Comparison of ENCODE assay signal across 20 cellular contexts in genomic region chr16:717651-718245, GRCh38. TPM values are rescaled to one million over a fixed set of nuclear protein-coding genes. Genes with fewer than 3 reads are reported as not detected.
DNase-seq lines count a peak whose midpoint lies in the region; ATAC-seq, FAIRE-seq and TF ChIP-seq lines count a peak whose summit lies in the region.
"Had no signal": no experiment of that assay in that cellular context is flagged by ENCODE, and none has a peak within 500 bp of the region (broad histone marks: within the 10 kb centered on the region; RNA-seq: fewer than 3 reads in every experiment).

No MANE protein-coding gene starts in this region.

- H3K27ac ChIP-seq in 22Rv1: peak overlapping the region; percentile 98
- H3K27ac ChIP-seq in K562 (ENCODE audit: extremely low read depth, low read depth, low read length): no peak overlapping the region
- H3K27ac ChIP-seq in lower lobe of right lung: no peak overlapping the region
- H3K27ac ChIP-seq: SK-N-MC had no signal

- H3K9me3 ChIP-seq in K562 (replicated peaks; ENCODE audit: control insufficient read depth, insufficient read depth, low read depth, low read length) (no peaks in the 10 kb centered on the region), lower lobe of right lung (no peaks in the 10 kb centered on the region)
- H3K9me3 ChIP-seq: BE2C had no signal

- H3K4me3 ChIP-seq in K562: no peak overlapping the region
- H3K4me3 ChIP-seq in lower lobe of right lung: no peak overlapping the region
- H3K4me3 ChIP-seq: GM12878, SK-N-MC had no signal

- TF ChIP-seq RAD21 in K562 (CRISPR knock-in tag; conservative IDR thresholded peaks at IDR 0.05 in 1 of 2, IDR thresholded peaks at IDR 0.05 in 1 of 2): no peak

- H3K9me3 Mint-ChIP-seq in neural crest cell: no peaks in the 10 kb centered on the region
- H3K9me3 Mint-ChIP-seq in activated CD4-positive, alpha-beta memory T cell treated with anti-CD3 and anti-CD28 coated beads, Interleukin-2, amount 10 ng/mL, durations not matched to agents 7 days and 5 days: no peaks in the 10 kb centered on the region

- in situ Hi-C loops in K562 (cut with MboI): loop anchor here (10.0 kb wide), 1 partner anchor 337 kb away; no protein-coding TSS in a partner anchor

- peaks cover 15% of the 10 kb centered on the region for H3K27me3 Mint-ChIP-seq in neural crest cell (ENCODE audit: low read depth)
- H3K27me3 Mint-ChIP-seq in activated CD4-positive, alpha-beta memory T cell treated with anti-CD3 and anti-CD28 coated beads, Interleukin-2, amount 10 ng/mL, durations not matched to agents 7 days and 5 days: peaks cover 14% of the 10 kb centered on the region

- ATAC-seq in K562 (no peak), lower lobe of right lung (no peak), GM18907 (IDR thresholded peaks at IDR 0.05; ENCODE audit: unreplicated experiment) (no peak)
- ATAC-seq: GM12878 had no signal

- WGBS in K562 (ENCODE audit: insufficient coverage, low coverage, missing lambda C conversion rate): 85% methylated on average over 19 of the region's 29 CpGs

- TF ChIP-seq CTCF in 22Rv1 (IDR thresholded peaks at IDR 0.05) (no peak), K562 (IDR thresholded peaks at IDR 0.05 in 2 of 3, conservative IDR thresholded peaks at IDR 0.05 in 1 of 3; ENCODE audit: insufficient read depth in 2 of 3, low read depth in 1 of 3, low read length in 3 of 3) (no peak), neural crest cell (conservative IDR thresholded peaks at IDR 0.05) (no peak), lower lobe of right lung (IDR thresholded peaks at IDR 0.05) (no peak)

- peak overlapping the region; percentile 80 for H3K4me3 Mint-ChIP-seq in neural crest cell
- H3K4me3 Mint-ChIP-seq in activated CD4-positive, alpha-beta memory T cell treated with anti-CD3 and anti-CD28 coated beads, Interleukin-2, amount 10 ng/mL, durations not matched to agents 7 days and 5 days: no peak overlapping the region

- peaks cover 29% of the 10 kb centered on the region for H3K4me1 Mint-ChIP-seq in neural crest cell
- H3K4me1 Mint-ChIP-seq in activated CD4-positive, alpha-beta memory T cell treated with anti-CD3 and anti-CD28 coated beads, Interleukin-2, amount 10 ng/mL, durations not matched to agents 7 days and 5 days: peaks cover 18% of the 10 kb centered on the region

- intact Hi-C loops in K562 (cut with micrococcal nuclease) (no loop called here), lower lobe of right lung (cut with DNase I) (no loop called here)

- no TSS peak for BruUV-seq in K562 (replicated peaks; lab: Mats Ljungman, UMichigan)

- H4K20me1 ChIP-seq in K562 (replicated peaks; ENCODE audit: control insufficient read depth, insufficient read depth, low read length): no peaks in the 10 kb centered on the region; the same call in 1 of the 2 replicates

- no peak for FAIRE-seq in K562 (lab: Jason Lieb, UNC)
- FAIRE-seq: A204.1, GM12878, RCC 7860 had no signal

- CTCF ChIA-PET in K562 (lab: Yijun Ruan, JAX; ENCODE audit: low intra/inter-chr PET ratio): no interaction called here
- CTCF ChIA-PET in activated CD4-positive, alpha-beta memory T cell treated with anti-CD3 and anti-CD28 coated beads, Interleukin-2, amount 10 ng/mL, durations not matched to agents 7 days and 5 days (lab: Charles Lee): interaction anchor here (1.3 kb wide), 1 partner anchor 16 kb away, joined by 3 read pairs; no protein-coding TSS in a partner anchor

- H3K4me1 ChIP-seq in K562 (replicated peaks in 1 of 2; ENCODE audit: control insufficient read depth in 2 of 2, insufficient read depth in 2 of 2, low read length in 2 of 2) (peaks cover 17 to 92% of the 10 kb centered on the region in 2 experiments; a peak in 4 of 5 replicates), lower lobe of right lung (peaks cover 40% of the 10 kb centered on the region)

- peaks cover 21% of the 10 kb centered on the region; the same call in 2 of the 3 replicates for H3K36me3 ChIP-seq in K562 (ENCODE audit: control insufficient read depth, insufficient read depth, low read length)
- peaks cover 3% of the 10 kb centered on the region for H3K36me3 ChIP-seq in lower lobe of right lung

- no peak for TF ChIP-seq EP300 in K562 (IDR thresholded peaks at IDR 0.05; ENCODE audit: low read length)

- no peak overlapping the region for H3K4me2 ChIP-seq in K562 (ENCODE audit: insufficient read depth, low read length)

- H3K27me3 ChIP-seq in K562 (ENCODE audit: control insufficient read depth in 2 of 2, insufficient read depth in 2 of 2, low read length in 2 of 2) (no peaks in the 10 kb centered on the region), lower lobe of right lung (ENCODE audit: low read depth) (peaks cover 5% of the 10 kb centered on the region)
- H3K27me3 ChIP-seq: BE2C had no signal

- H3K9me1 ChIP-seq in K562 (ENCODE audit: control insufficient read depth, insufficient read depth, low read length): peaks cover 3% of the 10 kb centered on the region

- DNase-seq in NCI-H2171 (lab: John Stamatoyannopoulos, UW) (peak; percentile 69), K562 (ENCODE audit: extremely low read depth in 1 of 4, low spot score in 3 of 4) (no peak), neural crest cell (ENCODE audit: low read depth, low spot score) (no peak), lower lobe of right lung (no peak), SHP77 (lab: John Stamatoyannopoulos, UW) (no peak)
- DNase-seq in activated CD4-positive, alpha-beta memory T cell treated with anti-CD3 and anti-CD28 coated beads, Interleukin-2, amount 10 ng/mL, durations not matched to agents 7 days and 5 days: no peak
- DNase-seq: BE2C; CD4-positive, alpha-beta memory T cell; DMS53; EL; KG1; NCI-H1417 treated with DMSO at 0.1 percent for 48 hours; NCI-H2029; Right ventricle myocardium superior had no signal

- H3K36me3 Mint-ChIP-seq in neural crest cell (ENCODE audit: low read depth): no peaks in the 10 kb centered on the region
- H3K36me3 Mint-ChIP-seq in activated CD4-positive, alpha-beta memory T cell treated with anti-CD3 and anti-CD28 coated beads, Interleukin-2, amount 10 ng/mL, durations not matched to agents 7 days and 5 days (ENCODE audit: low read depth): no peaks in the 10 kb centered on the region
- H3K36me3 Mint-ChIP-seq: CD4-positive, alpha-beta memory T cell had no signal

- peak overlapping the region in 1 of 2 experiments; percentile 40; a peak in 2 of 4 replicates for H3K9ac ChIP-seq in K562 (ENCODE audit: insufficient read depth in 1 of 2, low read depth in 2 of 2, low read length in 2 of 2)

- peaks cover 47% of the 10 kb centered on the region for H3K79me2 ChIP-seq in K562 (ENCODE audit: control insufficient read depth, insufficient read depth, low read length)

- peak overlapping the region; percentile 86 for H3K27ac Mint-ChIP-seq in neural crest cell (ENCODE audit: unreplicated experiment)
- H3K27ac Mint-ChIP-seq in activated CD4-positive, alpha-beta memory T cell treated with anti-CD3 and anti-CD28 coated beads, Interleukin-2, amount 10 ng/mL, durations not matched to agents 7 days and 5 days: no peak overlapping the region
- H3K27ac Mint-ChIP-seq: CD4-positive, alpha-beta memory T cell had no signal

- POLR2A ChIA-PET in K562 (lab: Yijun Ruan, JAX): interaction anchor here (0.9 to 1.0 kb wide), 2 partner anchors 22 to 27 kb away, joined by 3 to 4 read pairs; partner anchors contain the start of gene WDR24
- POLR2A ChIA-PET in activated CD4-positive, alpha-beta memory T cell treated with anti-CD3 and anti-CD28 coated beads, Interleukin-2, amount 10 ng/mL, durations not matched to agents 7 days and 5 days (lab: Charles Lee): no interaction called here

- TF ChIP-seq POLR2A in K562 (conservative IDR thresholded peaks at IDR 0.05): no peak

- H2AFZ ChIP-seq in K562 (ENCODE audit: low read depth, low read length): no peak overlapping the region

RNA-seq across cellular contexts. Expression of gene METRN, which starts 2.8 kb away (rescaled TPM):
- 7.3 and 31.7 TPM in 2 replicates for total RNA-seq in K562 (2011; cell fraction: chromatin; rRNA removed; ENCODE audit: low replicate concordance)
- 28.0 and 30.0 TPM in 2 replicates for total RNA-seq in K562 (2011; cell fraction: nucleolus; rRNA removed)
- total RNA-seq in K562 (2011; cell fraction: nucleoplasm; rRNA removed): 19.2 and 20.2 TPM in 2 replicates
- total RNA-seq in K562 (2014; rRNA removed) (89.8 and 111 TPM in 2 replicates), K562 (2014; rRNA removed; fragmentation: Illumina TruSeq; extraction: Trizol) (1.0 and 2.0 TPM in 2 replicates), K562 (2015; rRNA removed; fragmentation: Illumina TruSeq; extraction: Trizol) (17.7 and 23.9 TPM in 2 replicates), K562 (2021) (73.5 and 79.2 TPM in 2 replicates), neural crest cell (210 and 224 TPM in 2 replicates), lower lobe of right lung (35.9 TPM)
- polyA plus RNA-seq in K562 (2011; rRNA removed) (15.4 and 33.4 TPM in 2 replicates), K562 (2014; fragmentation: Illumina TruSeq; extraction: Trizol) (3.0 and 8.7 TPM in 2 replicates), K562 (2014; fragmentation: Nextera tagmentation; extraction: Ambion mirVana) (1 to 10 TPM in 1 of 2 experiments, under 1 TPM in 1; 0.20 to 1.2 TPM), K562 (2014; rRNA removed) (73.3 and 90.1 TPM in 2 replicates)
- 34.9 and 189 TPM in 2 replicates for polyA plus RNA-seq in K562 (2011; cell fraction: cytosol; rRNA removed)
- polyA plus RNA-seq in K562 (2011; cell fraction: nucleus; rRNA removed): 44.8 and 72.6 TPM in 2 replicates
- 21.7 and 27.0 TPM in 2 replicates for polyA plus RNA-seq in K562 (2012)
- polyA minus RNA-seq in K562 (2011; rRNA and poly(A)+ RNA removed): 1.9 and 2.5 TPM in 2 replicates
- polyA minus RNA-seq in K562 (2011; cell fraction: cytosol; rRNA and poly(A)+ RNA removed): 13.1 and 17.0 TPM in 2 replicates
- 14.6 and 14.7 TPM in 2 replicates for polyA minus RNA-seq in K562 (2011; cell fraction: nucleus; rRNA and poly(A)+ RNA removed)
- 1 to 10 TPM; 4.4 to 6.2 TPM for total RNA-seq in activated CD4-positive, alpha-beta memory T cell treated with anti-CD3 and anti-CD28 coated beads, Interleukin-2, amount 10 ng/mL, durations not matched to agents 7 days and 5 days

RNA-seq across cellular contexts. Expression of gene ANTKMT, which starts 3.2 kb away (rescaled TPM):
- 7.6 and 54.6 TPM in 2 replicates for total RNA-seq in K562 (2011; cell fraction: chromatin; rRNA removed; ENCODE audit: low replicate concordance)
- 105 and 120 TPM in 2 replicates for total RNA-seq in K562 (2011; cell fraction: nucleolus; rRNA removed)
- 30.9 and 33.4 TPM in 2 replicates for total RNA-seq in K562 (2011; cell fraction: nucleoplasm; rRNA removed)
- 170 and 221 TPM in 2 replicates for total RNA-seq in K562 (2014; rRNA removed)
- 2.3 and 4.3 TPM in 2 replicates for total RNA-seq in K562 (2014; rRNA removed; fragmentation: Illumina TruSeq; extraction: Trizol)
- 39.9 and 47.1 TPM in 2 replicates for total RNA-seq in K562 (2015; rRNA removed; fragmentation: Illumina TruSeq; extraction: Trizol)
- 217 and 240 TPM in 2 replicates for total RNA-seq in K562 (2021)
- 19.1 and 26.3 TPM in 2 replicates for polyA plus RNA-seq in K562 (2011; rRNA removed)
- polyA plus RNA-seq in K562 (2011; cell fraction: cytosol; rRNA removed): 53.5 and 239 TPM in 2 replicates
- polyA plus RNA-seq in K562 (2011; cell fraction: nucleus; rRNA removed): 99.3 and 186 TPM in 2 replicates
- polyA plus RNA-seq in K562 (2012): 31.0 and 45.4 TPM in 2 replicates
- 2.8 and 9.0 TPM in 2 replicates for polyA plus RNA-seq in K562 (2014; fragmentation: Illumina TruSeq; extraction: Trizol)
- polyA plus RNA-seq in K562 (2014; fragmentation: Nextera tagmentation; extraction: Ambion mirVana): 1 to 10 TPM in 1 of 2 experiments, under 1 TPM in 1; 0.58 to 2.1 TPM
- 158 and 161 TPM in 2 replicates for polyA plus RNA-seq in K562 (2014; rRNA removed)
- polyA minus RNA-seq in K562 (2011; rRNA and poly(A)+ RNA removed): 0.42 and 0.48 TPM in 2 replicates
- polyA minus RNA-seq in K562 (2011; cell fraction: cytosol; rRNA and poly(A)+ RNA removed): 17.5 and 22.8 TPM in 2 replicates
- polyA minus RNA-seq in K562 (2011; cell fraction: nucleus; rRNA and poly(A)+ RNA removed): 37.1 and 45.1 TPM in 2 replicates
- total RNA-seq in neural crest cell: 51.1 and 52.7 TPM in 2 replicates
- 36.5 TPM for total RNA-seq in lower lobe of right lung
- 1 to 10 TPM; 8.4 to 9.3 TPM for total RNA-seq in activated CD4-positive, alpha-beta memory T cell treated with anti-CD3 and anti-CD28 coated beads, Interleukin-2, amount 10 ng/mL, durations not matched to agents 7 days and 5 days

RNA-seq across cellular contexts. Expression of gene CCDC78, which starts 8.5 kb away (rescaled TPM):
- total RNA-seq in K562 (2011; cell fraction: chromatin; rRNA removed; ENCODE audit: low replicate concordance): 12.8 and 51.1 TPM in 2 replicates
- 36.0 and 37.1 TPM in 2 replicates for total RNA-seq in K562 (2011; cell fraction: nucleolus; rRNA removed)
- 14.0 and 15.0 TPM in 2 replicates for total RNA-seq in K562 (2011; cell fraction: nucleoplasm; rRNA removed)
- total RNA-seq in K562 (2014; rRNA removed) (5.7 and 10.6 TPM in 2 replicates), K562 (2014; rRNA removed; fragmentation: Illumina TruSeq; extraction: Trizol) (0.57 and 0.76 TPM in 2 replicates), K562 (2015; rRNA removed; fragmentation: Illumina TruSeq; extraction: Trizol) (2.9 and 3.1 TPM in 2 replicates), K562 (2021) (13.4 and 14.4 TPM in 2 replicates), neural crest cell (7.0 and 7.2 TPM in 2 replicates), lower lobe of right lung (26.1 TPM)
- polyA plus RNA-seq in K562 (2011; rRNA removed) (3.0 and 5.9 TPM in 2 replicates), K562 (2014; fragmentation: Illumina TruSeq; extraction: Trizol) (2.6 and 2.8 TPM in 2 replicates), K562 (2014; fragmentation: Nextera tagmentation; extraction: Ambion mirVana) (under 1 TPM; 0.24 to 0.29 TPM), K562 (2014; rRNA removed) (17.7 and 20.6 TPM in 2 replicates)
- 2.5 and 5.1 TPM in 2 replicates for polyA plus RNA-seq in K562 (2011; cell fraction: cytosol; rRNA removed)
- polyA plus RNA-seq in K562 (2011; cell fraction: nucleus; rRNA removed): 66.9 and 107 TPM in 2 replicates
- polyA plus RNA-seq in K562 (2012): 6.2 and 9.5 TPM in 2 replicates
- 0.39 TPM in 2 replicates for polyA minus RNA-seq in K562 (2011; rRNA and poly(A)+ RNA removed)
- polyA minus RNA-seq in K562 (2011; cell fraction: cytosol; rRNA and poly(A)+ RNA removed): not detected in 2 replicates
- 8.8 and 8.9 TPM in 2 replicates for polyA minus RNA-seq in K562 (2011; cell fraction: nucleus; rRNA and poly(A)+ RNA removed)
- total RNA-seq in activated CD4-positive, alpha-beta memory T cell treated with anti-CD3 and anti-CD28 coated beads, Interleukin-2, amount 10 ng/mL, durations not matched to agents 7 days and 5 days: 1 to 10 TPM; 1.9 to 2.3 TPM
- polyA plus RNA-seq: CD4-positive, alpha-beta memory T cell had no signal

RNA-seq across cellular contexts. Expression of gene HAGHL, which starts 9.2 kb away (rescaled TPM):
- total RNA-seq in K562 (2011; cell fraction: chromatin; rRNA removed; ENCODE audit: low replicate concordance): 38.5 and 167 TPM in 2 replicates
- total RNA-seq in K562 (2011; cell fraction: nucleolus; rRNA removed): 219 TPM in 2 replicates
- 62.9 and 89.5 TPM in 2 replicates for total RNA-seq in K562 (2011; cell fraction: nucleoplasm; rRNA removed)
- total RNA-seq in K562 (2014; rRNA removed) (58.2 and 59.0 TPM in 2 replicates), K562 (2014; rRNA removed; fragmentation: Illumina TruSeq; extraction: Trizol) (3.2 and 8.2 TPM in 2 replicates), K562 (2015; rRNA removed; fragmentation: Illumina TruSeq; extraction: Trizol) (20.7 and 22.1 TPM in 2 replicates), K562 (2021) (71.7 and 83.2 TPM in 2 replicates), neural crest cell (15.0 and 15.4 TPM in 2 replicates), lower lobe of right lung (15.6 TPM)
- polyA plus RNA-seq in K562 (2011; rRNA removed) (27.0 and 41.6 TPM in 2 replicates), K562 (2014; fragmentation: Illumina TruSeq; extraction: Trizol) (7.2 and 13.6 TPM in 2 replicates), K562 (2014; fragmentation: Nextera tagmentation; extraction: Ambion mirVana) (under 1 TPM; 0.31 to 0.48 TPM), K562 (2014; rRNA removed) (69.8 and 83.4 TPM in 2 replicates)
- polyA plus RNA-seq in K562 (2011; cell fraction: cytosol; rRNA removed): 47.2 and 104 TPM in 2 replicates
- 438 and 737 TPM in 2 replicates for polyA plus RNA-seq in K562 (2011; cell fraction: nucleus; rRNA removed)
- 30.6 and 41.2 TPM in 2 replicates for polyA plus RNA-seq in K562 (2012)
- 1.2 and 3.7 TPM in 2 replicates for polyA minus RNA-seq in K562 (2011; rRNA and poly(A)+ RNA removed)
- polyA minus RNA-seq in K562 (2011; cell fraction: cytosol; rRNA and poly(A)+ RNA removed): 12.6 and 13.3 TPM in 2 replicates
- 37.4 and 41.3 TPM in 2 replicates for polyA minus RNA-seq in K562 (2011; cell fraction: nucleus; rRNA and poly(A)+ RNA removed)
- total RNA-seq in activated CD4-positive, alpha-beta memory T cell treated with anti-CD3 and anti-CD28 coated beads, Interleukin-2, amount 10 ng/mL, durations not matched to agents 7 days and 5 days: 1 to 10 TPM; 8.9 to 9.1 TPM

RNA-seq across cellular contexts. Expression of gene FBXL16, which starts 12.1 kb away (rescaled TPM):
- total RNA-seq in K562 (2011; cell fraction: chromatin; rRNA removed; ENCODE audit: low replicate concordance): 1.6 and 5.3 TPM in 2 replicates
- 3.7 and 4.2 TPM in 2 replicates for total RNA-seq in K562 (2011; cell fraction: nucleolus; rRNA removed)
- 2.3 and 2.7 TPM in 2 replicates for total RNA-seq in K562 (2011; cell fraction: nucleoplasm; rRNA removed)
- total RNA-seq in K562 (2014; rRNA removed): 2.2 and 2.7 TPM in 2 replicates
- total RNA-seq in K562 (2014; rRNA removed; fragmentation: Illumina TruSeq; extraction: Trizol): 0.54 and 1.4 TPM in 2 replicates
- 0.41 and 0.47 TPM in 2 replicates for total RNA-seq in K562 (2015; rRNA removed; fragmentation: Illumina TruSeq; extraction: Trizol)
- 6.0 and 8.2 TPM in 2 replicates for total RNA-seq in K562 (2021)
- 1.7 and 3.0 TPM in 2 replicates for polyA plus RNA-seq in K562 (2011; rRNA removed)
- polyA plus RNA-seq in K562 (2011; cell fraction: cytosol; rRNA removed): 2.6 and 10.1 TPM in 2 replicates
- 5.0 and 9.1 TPM in 2 replicates for polyA plus RNA-seq in K562 (2011; cell fraction: nucleus; rRNA removed)
- polyA plus RNA-seq in K562 (2012): 5.3 and 7.9 TPM in 2 replicates
- polyA plus RNA-seq in K562 (2014; fragmentation: Illumina TruSeq; extraction: Trizol): 1.9 and 25.4 TPM in 2 replicates
- polyA plus RNA-seq in K562 (2014; fragmentation: Nextera tagmentation; extraction: Ambion mirVana): under 1 TPM; 0.21 to 0.37 TPM
- 3.1 and 3.3 TPM in 2 replicates for polyA plus RNA-seq in K562 (2014; rRNA removed)
- polyA minus RNA-seq in K562 (2011; rRNA and poly(A)+ RNA removed): 0.57 and 0.63 TPM in 2 replicates
- polyA minus RNA-seq in K562 (2011; cell fraction: cytosol; rRNA and poly(A)+ RNA removed): 3.6 and 6.4 TPM in 2 replicates
- 1.5 and 2.0 TPM in 2 replicates for polyA minus RNA-seq in K562 (2011; cell fraction: nucleus; rRNA and poly(A)+ RNA removed)
- 2.5 and 3.0 TPM in 2 replicates for total RNA-seq in neural crest cell
- total RNA-seq in lower lobe of right lung: 11.0 TPM
- total RNA-seq in activated CD4-positive, alpha-beta memory T cell treated with anti-CD3 and anti-CD28 coated beads, Interleukin-2, amount 10 ng/mL, durations not matched to agents 7 days and 5 days: 10 to 100 TPM; 30.9 to 34.6 TPM
- total RNA-seq: Right ventricle myocardium superior had no signal
